In the genomic region with DNA sequence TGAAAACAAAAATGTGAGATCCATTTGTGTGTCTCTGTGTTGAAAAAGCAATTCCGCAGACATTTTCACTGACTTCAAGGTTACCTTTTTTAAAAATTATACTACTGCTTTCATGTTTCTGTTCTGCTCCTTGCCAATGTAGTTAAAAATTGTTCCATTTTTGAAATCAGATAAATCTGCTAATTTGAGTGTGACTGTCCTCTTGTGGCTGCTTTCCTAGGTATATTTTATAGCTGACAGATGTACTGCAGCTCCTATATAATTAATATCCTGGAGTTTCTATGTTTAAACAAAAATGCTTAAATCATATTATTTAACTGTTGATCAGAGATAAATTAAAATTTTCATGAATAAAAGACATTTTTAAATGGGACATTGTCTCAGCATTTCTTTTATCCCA, we compare ENCODE assay signal across 12 cellular contexts.
"Had no signal": no experiment of that assay in that cellular context is flagged by ENCODE, and none has a peak within 500 bp of the region (broad histone marks: within the 10 kb centered on the region; RNA-seq: fewer than 3 reads in every experiment).

No MANE protein-coding gene starts in this region.

- DNase-seq: activated CD4-positive, alpha-beta T cell treated with anti-CD3 and anti-CD28 coated beads, Interleukin-2, amount 10 ng/mL, durations not matched to agents 7 days and 5 days; activated CD8-positive, alpha-beta memory T cell treated with anti-CD3 and anti-CD28 coated beads for 24 hours; activated naive CD4-positive, alpha-beta T cell treated with Interleukin-2 at 50 U/mL for 16 hours; activated naive CD8-positive, alpha-beta T cell treated with anti-CD3 and anti-CD28 coated beads, Interleukin-2, amount 50 U/mL, for 24 hours; central memory CD4-positive, alpha-beta T cell; effector memory CD8-positive, alpha-beta T cell; left cardiac atrium; lower lobe of right lung; natural killer cell; thyroid gland had no signal

- H3K4me1 ChIP-seq: lower lobe of right lung, thyroid gland had no signal

- H3K9me3 ChIP-seq: lower lobe of right lung, thyroid gland had no signal

- H3K27ac Mint-ChIP-seq: activated CD4-positive, alpha-beta T cell treated with anti-CD3 and anti-CD28 coated beads, Interleukin-2, amount 10 ng/mL, durations not matched to agents 7 days and 5 days; activated naive CD8-positive, alpha-beta T cell treated with anti-CD3 and anti-CD28 coated beads, Interleukin-2, amount 50 U/mL, for 24 hours; dendritic cell treated with granulocyte-macrophage colony-stimulating factor and Interleukin-4, amounts not matched to agents 40 ng/mL and 50 ng/mL, for 4 days; effector memory CD8-positive, alpha-beta T cell; natural killer cell; WTC11 had no signal

- H3K4me3 Mint-ChIP-seq: activated CD4-positive, alpha-beta T cell treated with anti-CD3 and anti-CD28 coated beads, Interleukin-2, amount 10 ng/mL, durations not matched to agents 7 days and 5 days; activated naive CD8-positive, alpha-beta T cell treated with anti-CD3 and anti-CD28 coated beads, Interleukin-2, amount 50 U/mL, for 24 hours; dendritic cell treated with granulocyte-macrophage colony-stimulating factor and Interleukin-4, amounts not matched to agents 40 ng/mL and 50 ng/mL, for 4 days; effector memory CD8-positive, alpha-beta T cell; natural killer cell; WTC11 had no signal

- H3K9me3 Mint-ChIP-seq: activated CD4-positive, alpha-beta T cell treated with anti-CD3 and anti-CD28 coated beads, Interleukin-2, amount 10 ng/mL, durations not matched to agents 7 days and 5 days had no signal

- H3K36me3 ChIP-seq: lower lobe of right lung, thyroid gland had no signal

- H3K4me1 Mint-ChIP-seq: activated CD4-positive, alpha-beta T cell treated with anti-CD3 and anti-CD28 coated beads, Interleukin-2, amount 10 ng/mL, durations not matched to agents 7 days and 5 days; activated naive CD8-positive, alpha-beta T cell treated with anti-CD3 and anti-CD28 coated beads, Interleukin-2, amount 50 U/mL, for 24 hours; natural killer cell had no signal

- H3K27ac ChIP-seq: lower lobe of right lung, thyroid gland had no signal

- H3K36me3 Mint-ChIP-seq: WTC11 had no signal

- H3K27me3 Mint-ChIP-seq: activated CD4-positive, alpha-beta T cell treated with anti-CD3 and anti-CD28 coated beads, Interleukin-2, amount 10 ng/mL, durations not matched to agents 7 days and 5 days; activated naive CD8-positive, alpha-beta T cell treated with anti-CD3 and anti-CD28 coated beads, Interleukin-2, amount 50 U/mL, for 24 hours; dendritic cell treated with granulocyte-macrophage colony-stimulating factor and Interleukin-4, amounts not matched to agents 40 ng/mL and 50 ng/mL, for 4 days; effector memory CD8-positive, alpha-beta T cell had no signal

- H3K27me3 ChIP-seq: thyroid gland had no signal

- H3K4me3 ChIP-seq: lower lobe of right lung, thyroid gland had no signal
